8 cellular contexts compared by ENCODE assay signal in genomic region chr3:69014022-69014580, GRCh38. TPM values are rescaled to one million over a fixed set of nuclear protein-coding genes. Genes with fewer than 3 reads are reported as not detected.
DNase-seq lines count a peak whose midpoint lies in the region; ATAC-seq and TF ChIP-seq lines count a peak whose summit lies in the region.

No MANE protein-coding gene starts in this region.

- H3K4me1 ChIP-seq in BLaER1 = peaks cover 26% of the 10 kb centered on the region
- peaks cover 41% of the 10 kb centered on the region for H3K4me1 ChIP-seq in Loucy (ENCODE audit: insufficient read depth, low read length, poor library complexity, severe bottlenecking)
- no peaks in the 10 kb centered on the region for H3K4me1 ChIP-seq in colonic mucosa

- no peaks in the 10 kb centered on the region for H3K9me3 Mint-ChIP-seq in naive thymus-derived CD8-positive, alpha-beta T cell

- H3K9me3 ChIP-seq in BLaER1 (no peaks in the 10 kb centered on the region), Loucy (ENCODE audit: insufficient read depth, low read depth, low read length) (no peaks in the 10 kb centered on the region), colonic mucosa (no peaks in the 10 kb centered on the region)

- no peaks in the 10 kb centered on the region for H4K20me1 ChIP-seq in BLaER1
- H4K20me1 ChIP-seq in Loucy (ENCODE audit: insufficient read depth, low read length, poor library complexity, severe bottlenecking) = no peaks in the 10 kb centered on the region

- peaks cover 17% of the 10 kb centered on the region for H3K79me2 ChIP-seq in Loucy (ENCODE audit: insufficient read depth, low read length)

- H3K4me2 ChIP-seq in BLaER1 (peak overlapping the region; percentile 91), Loucy (ENCODE audit: low read depth, low read length, poor library complexity, severe bottlenecking) (peak overlapping the region; percentile 80)

- POLR2A ChIA-PET in naive thymus-derived CD8-positive, alpha-beta T cell (lab: Charles Lee) = interaction anchor here (0.8 to 2.5 kb wide), 6 partner anchors 14 to 78 kb away, joined by 3 to 10 read pairs (median 4); partner anchors contain the start of genes ARL6IP5 and TMF1

- peaks cover 10 to 26% (median 19%) of the 10 kb centered on the region in 4 donors for H3K4me1 Mint-ChIP-seq in naive thymus-derived CD8-positive, alpha-beta T cell

- H3K36me3 Mint-ChIP-seq in naive thymus-derived CD8-positive, alpha-beta T cell = peaks cover 0 to 13% (median 7%) of the 10 kb centered on the region in 3 donors

- H3K4me3 ChIP-seq in BLaER1 (peak overlapping the region; percentile 82), Loucy (ENCODE audit: low read length, poor library complexity, severe bottlenecking) (peak overlapping the region; percentile 81), colonic mucosa (peak overlapping the region; percentile 88)

- intact Hi-C loops in colonic mucosa (cut with DNase I) = loop anchor here (5.0 kb wide), 1 partner anchor 38 kb away; the partner anchor contains the start of gene TMF1

- H3K27me3 ChIP-seq in BLaER1 = no peaks in the 10 kb centered on the region
- no peaks in the 10 kb centered on the region for H3K27me3 ChIP-seq in Loucy (ENCODE audit: insufficient read depth, low read length, poor library complexity, severe bottlenecking)
- no peaks in the 10 kb centered on the region for H3K27me3 ChIP-seq in colonic mucosa

- peak overlapping the region; percentile 91 for H2AFZ ChIP-seq in Loucy (ENCODE audit: low read length)

- H3K4me3 Mint-ChIP-seq in naive thymus-derived CD8-positive, alpha-beta T cell = peak overlapping the region; percentile 53 to 87 (median 84)

- H3K9ac ChIP-seq in BLaER1 = peak overlapping the region; percentile 88
- peak overlapping the region; percentile 90 for H3K9ac ChIP-seq in Loucy (ENCODE audit: low read depth, low read length, poor library complexity, severe bottlenecking)
- peak overlapping the region; percentile 38 to 96 for H3K9ac ChIP-seq in colonic mucosa (ENCODE audit: low read depth in 2 of 2, low read length in 2 of 2)

- TF ChIP-seq CTCF in Loucy (conservative IDR thresholded peaks at IDR 0.05; ENCODE audit: low read length) (no peak), colonic mucosa (IDR thresholded peaks at IDR 0.05) (no peak)

- peak overlapping the region in 9 of 10 donors; percentile 13 to 87 (median 75) for H3K27ac Mint-ChIP-seq in naive thymus-derived CD8-positive, alpha-beta T cell

- H3K36me3 ChIP-seq in BLaER1 = peaks cover 20% of the 10 kb centered on the region
- H3K36me3 ChIP-seq in Loucy (ENCODE audit: insufficient read depth, low read length) = no peaks in the 10 kb centered on the region
- H3K36me3 ChIP-seq in colonic mucosa = no peaks in the 10 kb centered on the region

- H3K9me2 ChIP-seq in Loucy (replicated peaks; ENCODE audit: low read depth, low read length) = no peaks in the 10 kb centered on the region

- peak overlapping the region; percentile 88 for H3K27ac ChIP-seq in BLaER1
- H3K27ac ChIP-seq in colonic mucosa = peak overlapping the region; percentile 93

- no peaks in the 10 kb centered on the region for H3K27me3 Mint-ChIP-seq in naive thymus-derived CD8-positive, alpha-beta T cell

- ATAC-seq in naive thymus-derived CD8-positive, alpha-beta T cell = no peak
- ATAC-seq in HG03354 (IDR thresholded peaks at IDR 0.05; ENCODE audit: poor library complexity, severe bottlenecking, unreplicated experiment) = no peak

- DNase-seq in colonic mucosa (no peak), ecto neural progenitor cell (ENCODE audit: low spot score) (no peak), COR-L47 (lab: John Stamatoyannopoulos, UW) (no peak)
- no peak for DNase-seq in naive thymus-derived CD8-positive, alpha-beta T cell
- no peak for DNase-seq in activated CD4-positive, CD25-positive, alpha-beta regulatory T cell treated with anti-CD3 and anti-CD28 coated beads, Interleukin-2, amount 50 U/mL, for 72 hours

- H3F3A ChIP-seq in Loucy (ENCODE audit: low read depth) = peaks cover 4% of the 10 kb centered on the region; the same call in 1 of the 2 replicates

RNA-seq across cellular contexts. Expression of gene EOGT, which starts 0.6 kb away (rescaled TPM):
- total RNA-seq in colonic mucosa = 10 to 100 TPM in 1 of 2 donors, 1 to 10 TPM in 1; 9.1 to 13.2 TPM
- 10 to 100 TPM; 14.4 to 17.4 TPM for total RNA-seq in naive thymus-derived CD8-positive, alpha-beta T cell
- 1 to 10 TPM; 5.0 to 5.7 (median 5.6) TPM for polyA plus RNA-seq in naive thymus-derived CD8-positive, alpha-beta T cell

RNA-seq across cellular contexts. Expression of gene TMF1, which starts 38.0 kb away (rescaled TPM):
- total RNA-seq in colonic mucosa = 10 to 100 TPM; 39.0 to 60.2 TPM
- total RNA-seq in naive thymus-derived CD8-positive, alpha-beta T cell = 10 to 100 TPM; 38.5 to 43.7 TPM
- 10 to 100 TPM; 28.0 to 34.7 (median 34.6) TPM for polyA plus RNA-seq in naive thymus-derived CD8-positive, alpha-beta T cell
